Comparison of ENCODE assay signal across 8 cellular contexts in genomic region chr11:61332823-61333637, GRCh38. TPM values are rescaled to one million over a fixed set of nuclear protein-coding genes. Genes with fewer than 3 reads are reported as not detected.
DNase-seq lines count a peak whose midpoint lies in the region; ATAC-seq, FAIRE-seq and TF ChIP-seq lines count a peak whose summit lies in the region.

Gene DDB1 (minus strand): TSS chr11:61333105. CDS start chr11:61332968, 137 bp downstream.
Gene TKFC (plus strand): TSS chr11:61333228. CDS start chr11:61334729, 1,501 bp downstream.

- no peak for FAIRE-seq in H54 (lab: Jason Lieb, UNC)

- no peaks in the 10 kb centered on the region for H3F3A ChIP-seq in Loucy (ENCODE audit: low read depth)

- H3K27ac Mint-ChIP-seq in activated T-helper 2 cell treated with anti-CD3 and anti-CD28 coated beads, Interferon-gamma antibody, Interleukin-2, Interleukin-4, amounts not matched to agents 10 μg/mL and 5 μg/mL and 100 μg/mL, durations not matched to agents 14 hours and 24 hours and 36 hours: peak within 1 kb of the TSS; percentile 94
- peak within 1 kb of the TSS; percentile 96 to 100 (median 98) for H3K27ac Mint-ChIP-seq in naive thymus-derived CD8-positive, alpha-beta T cell
- H3K27ac Mint-ChIP-seq in stimulated activated naive B cell treated with anti-CD40 and anti-IgM and Interleukin-4, amounts not matched to agents 10 μg/mL and 1 μg/mL and 100 μg/mL, for 72 hours: peak within 1 kb of the TSS; percentile 98

- H3K9me2 ChIP-seq in Loucy (replicated peaks; ENCODE audit: low read depth, low read length): no peaks in the 10 kb centered on the region

- no peaks in the 10 kb centered on the region for H3K9me3 Mint-ChIP-seq in activated T-helper 2 cell treated with anti-CD3 and anti-CD28 coated beads, Interferon-gamma antibody, Interleukin-2, Interleukin-4, amounts not matched to agents 10 μg/mL and 5 μg/mL and 100 μg/mL, durations not matched to agents 14 hours and 24 hours and 36 hours
- no peaks in the 10 kb centered on the region for H3K9me3 Mint-ChIP-seq in naive thymus-derived CD8-positive, alpha-beta T cell
- no peaks in the 10 kb centered on the region for H3K9me3 Mint-ChIP-seq in stimulated activated naive B cell treated with anti-CD40 and anti-IgM and Interleukin-4, amounts not matched to agents 10 μg/mL and 1 μg/mL and 100 μg/mL, for 72 hours

- H3K79me2 ChIP-seq in Loucy (ENCODE audit: insufficient read depth, low read length): peaks cover 72% of the 10 kb centered on the region

- peak; percentile 90 for ATAC-seq in RWPE2 (ENCODE audit: low read depth)
- peak; percentile 92 to 93 for ATAC-seq in naive thymus-derived CD8-positive, alpha-beta T cell
- ATAC-seq in stimulated activated naive B cell treated with anti-CD40 and anti-IgM and Interleukin-4, amounts not matched to agents 10 μg/mL and 1 μg/mL and 100 μg/mL, for 72 hours (replicated peaks): peak; percentile 93 to 94

- H3K27me3 Mint-ChIP-seq in activated T-helper 2 cell treated with anti-CD3 and anti-CD28 coated beads, Interferon-gamma antibody, Interleukin-2, Interleukin-4, amounts not matched to agents 10 μg/mL and 5 μg/mL and 100 μg/mL, durations not matched to agents 14 hours and 24 hours and 36 hours (ENCODE audit: low read depth): no peaks in the 10 kb centered on the region
- no peaks in the 10 kb centered on the region for H3K27me3 Mint-ChIP-seq in naive thymus-derived CD8-positive, alpha-beta T cell
- H3K27me3 Mint-ChIP-seq in stimulated activated naive B cell treated with anti-CD40 and anti-IgM and Interleukin-4, amounts not matched to agents 10 μg/mL and 1 μg/mL and 100 μg/mL, for 72 hours: no peaks in the 10 kb centered on the region

- peak within 1 kb of the TSS; percentile 52 for H3K27ac ChIP-seq in RWPE2 (ENCODE audit: poor library complexity, severe bottlenecking)

- peak within 1 kb of the TSS; percentile 97 for H3K4me2 ChIP-seq in Loucy (ENCODE audit: low read depth, low read length, poor library complexity, severe bottlenecking)

- H3K4me3 ChIP-seq in Loucy (ENCODE audit: low read length, poor library complexity, severe bottlenecking): peak within 1 kb of the TSS; percentile 90
- H3K4me3 ChIP-seq in RWPE2 (ENCODE audit: severe bottlenecking): peak within 1 kb of the TSS; percentile 90
- peak within 1 kb of the TSS; percentile 89 for H3K4me3 ChIP-seq in fibroblast of mammary gland (ENCODE audit: control insufficient read depth, low read depth, low read length)

- peak within 1 kb of the TSS; percentile 94 for H3K4me3 Mint-ChIP-seq in activated T-helper 2 cell treated with anti-CD3 and anti-CD28 coated beads, Interferon-gamma antibody, Interleukin-2, Interleukin-4, amounts not matched to agents 10 μg/mL and 5 μg/mL and 100 μg/mL, durations not matched to agents 14 hours and 24 hours and 36 hours (ENCODE audit: low read depth)
- peak within 1 kb of the TSS; percentile 84 to 99 (median 96) for H3K4me3 Mint-ChIP-seq in naive thymus-derived CD8-positive, alpha-beta T cell
- peak within 1 kb of the TSS; percentile 87 to 99 for H3K4me3 Mint-ChIP-seq in stimulated activated naive B cell treated with anti-CD40 and anti-IgM and Interleukin-4, amounts not matched to agents 10 μg/mL and 1 μg/mL and 100 μg/mL, for 72 hours

- DNase-seq in EH (ENCODE audit: low read depth) (peak; percentile 93), H54 (ENCODE audit: insufficient read length, low spot score) (peak; percentile 94), RWPE2 (ENCODE audit: low spot score) (peak; percentile 96), fibroblast of mammary gland (ENCODE audit: low read depth) (peak; percentile 87)
- peak; percentile 98 for DNase-seq in activated T-helper 2 cell treated with anti-CD3 and anti-CD28 coated beads, Interferon-gamma antibody, Interleukin-2, Interleukin-4, amounts not matched to agents 10 μg/mL and 5 μg/mL and 100 μg/mL, durations not matched to agents 14 hours and 24 hours and 36 hours (ENCODE audit: low spot score)
- DNase-seq in naive thymus-derived CD8-positive, alpha-beta T cell: peak; percentile 95 to 98 (median 97)
- peak; percentile 87 for DNase-seq in stimulated activated naive B cell treated with anti-CD40 and anti-IgM and Interleukin-4, amounts not matched to agents 10 μg/mL and 1 μg/mL and 100 μg/mL, for 72 hours

- H3K36me3 ChIP-seq in Loucy (ENCODE audit: insufficient read depth, low read length) (peaks cover 14% of the 10 kb centered on the region; the same call in 1 of the 2 replicates), RWPE2 (ENCODE audit: low read depth) (peaks cover 31% of the 10 kb centered on the region)

- H4K20me1 ChIP-seq in Loucy (ENCODE audit: insufficient read depth, low read length, poor library complexity, severe bottlenecking): peaks cover 46% of the 10 kb centered on the region

- intact Hi-C loops in activated T-helper 2 cell treated with anti-CD3 and anti-CD28 coated beads, Interferon-gamma antibody, Interleukin-2, Interleukin-4, amounts not matched to agents 10 μg/mL and 5 μg/mL and 100 μg/mL, durations not matched to agents 14 hours and 24 hours and 36 hours (cut with micrococcal nuclease): loop anchor here (1.0 to 10.0 kb wide), 4 partner anchors 29 to 182 kb away; partner anchors contain the start of genes SDHAF2 and TMEM138

- H3K36me3 Mint-ChIP-seq in activated T-helper 2 cell treated with anti-CD3 and anti-CD28 coated beads, Interferon-gamma antibody, Interleukin-2, Interleukin-4, amounts not matched to agents 10 μg/mL and 5 μg/mL and 100 μg/mL, durations not matched to agents 14 hours and 24 hours and 36 hours (ENCODE audit: low read depth): peaks cover 41% of the 10 kb centered on the region
- H3K36me3 Mint-ChIP-seq in naive thymus-derived CD8-positive, alpha-beta T cell: peaks cover 0 to 35% (median 6%) of the 10 kb centered on the region in 3 donors
- peaks cover 18 to 36% of the 10 kb centered on the region in 2 donors for H3K36me3 Mint-ChIP-seq in stimulated activated naive B cell treated with anti-CD40 and anti-IgM and Interleukin-4, amounts not matched to agents 10 μg/mL and 1 μg/mL and 100 μg/mL, for 72 hours

- peak within 1 kb of the TSS; percentile 97 for H3K9ac ChIP-seq in Loucy (ENCODE audit: low read depth, low read length, poor library complexity, severe bottlenecking)

- peaks cover 65% of the 10 kb centered on the region for H3K4me1 ChIP-seq in Loucy (ENCODE audit: insufficient read depth, low read length, poor library complexity, severe bottlenecking)
- H3K4me1 ChIP-seq in RWPE2 (ENCODE audit: insufficient read depth, poor library complexity, severe bottlenecking): peaks cover 16% of the 10 kb centered on the region

- no peak for TF ChIP-seq CTCF in Loucy (conservative IDR thresholded peaks at IDR 0.05; ENCODE audit: low read length)
- no peak for TF ChIP-seq CTCF in RWPE2 (IDR thresholded peaks at IDR 0.05; ENCODE audit: poor library complexity, severe bottlenecking)
- TF ChIP-seq CTCF in fibroblast of mammary gland (conservative IDR thresholded peaks at IDR 0.05; ENCODE audit: control insufficient read depth, insufficient read depth, low read depth, low read length): no peak

- H2AFZ ChIP-seq in Loucy (ENCODE audit: low read length): peak within 1 kb of the TSS; percentile 80

- peaks cover 57% of the 10 kb centered on the region for H3K4me1 Mint-ChIP-seq in activated T-helper 2 cell treated with anti-CD3 and anti-CD28 coated beads, Interferon-gamma antibody, Interleukin-2, Interleukin-4, amounts not matched to agents 10 μg/mL and 5 μg/mL and 100 μg/mL, durations not matched to agents 14 hours and 24 hours and 36 hours (ENCODE audit: low read depth)
- H3K4me1 Mint-ChIP-seq in naive thymus-derived CD8-positive, alpha-beta T cell: peaks cover 38 to 70% (median 66%) of the 10 kb centered on the region in 4 donors
- H3K4me1 Mint-ChIP-seq in stimulated activated naive B cell treated with anti-CD40 and anti-IgM and Interleukin-4, amounts not matched to agents 10 μg/mL and 1 μg/mL and 100 μg/mL, for 72 hours: peaks cover 42 to 77% of the 10 kb centered on the region in 2 donors

- peak; percentile 87 for TF ChIP-seq POLR2A in H54 (IDR thresholded peaks at IDR 0.05; ENCODE audit: low read depth, low read length)

- H3K9me3 ChIP-seq in Loucy (ENCODE audit: insufficient read depth, low read depth, low read length): no peaks in the 10 kb centered on the region
- no peaks in the 10 kb centered on the region for H3K9me3 ChIP-seq in RWPE2 (ENCODE audit: severe bottlenecking)

- peaks cover 5% of the 10 kb centered on the region for H3K27me3 ChIP-seq in Loucy (ENCODE audit: insufficient read depth, low read length, poor library complexity, severe bottlenecking)
- no peaks in the 10 kb centered on the region for H3K27me3 ChIP-seq in RWPE2 (ENCODE audit: insufficient read depth, poor library complexity, severe bottlenecking)

- POLR2A ChIA-PET in naive thymus-derived CD8-positive, alpha-beta T cell (lab: Charles Lee): interaction anchor here (0.6 to 5.3 kb wide), 10 partner anchors 14 to 160 kb away, joined by 3 to 63 read pairs (median 7); partner anchors contain the start of genes CPSF7, CYB561A3, SDHAF2 and TMEM138

RNA-seq across cellular contexts. Expression of gene DDB1, which starts in this region (rescaled TPM):
- total RNA-seq in activated T-helper 2 cell treated with anti-CD3 and anti-CD28 coated beads, Interferon-gamma antibody, Interleukin-2, Interleukin-4, amounts not matched to agents 10 μg/mL and 5 μg/mL and 100 μg/mL, durations not matched to agents 14 hours and 24 hours and 36 hours: 260 and 264 TPM in 2 replicates
- 100 to 1,000 TPM; 181 to 184 TPM for total RNA-seq in naive thymus-derived CD8-positive, alpha-beta T cell
- 100 to 1,000 TPM; 105 to 125 (median 124) TPM for polyA plus RNA-seq in naive thymus-derived CD8-positive, alpha-beta T cell

RNA-seq across cellular contexts. Expression of gene TKFC, which starts in this region (rescaled TPM):
- 72.8 and 78.3 TPM in 2 replicates for total RNA-seq in activated T-helper 2 cell treated with anti-CD3 and anti-CD28 coated beads, Interferon-gamma antibody, Interleukin-2, Interleukin-4, amounts not matched to agents 10 μg/mL and 5 μg/mL and 100 μg/mL, durations not matched to agents 14 hours and 24 hours and 36 hours
- 10 to 100 TPM; 34.3 to 36.1 TPM for total RNA-seq in naive thymus-derived CD8-positive, alpha-beta T cell
- 10 to 100 TPM; 18.3 to 25.3 (median 18.4) TPM for polyA plus RNA-seq in naive thymus-derived CD8-positive, alpha-beta T cell

Comparison
In these comparisons a context has a peak if more than half of its experiments do, and no peak if none do; other contexts are left out.
1. Peak in every context shown above with its lines: DNase-seq, ATAC-seq, H3K4me3 ChIP-seq and H3K27ac ChIP-seq.